ENCODE assay signal across 1 cellular context in the genomic region with DNA sequence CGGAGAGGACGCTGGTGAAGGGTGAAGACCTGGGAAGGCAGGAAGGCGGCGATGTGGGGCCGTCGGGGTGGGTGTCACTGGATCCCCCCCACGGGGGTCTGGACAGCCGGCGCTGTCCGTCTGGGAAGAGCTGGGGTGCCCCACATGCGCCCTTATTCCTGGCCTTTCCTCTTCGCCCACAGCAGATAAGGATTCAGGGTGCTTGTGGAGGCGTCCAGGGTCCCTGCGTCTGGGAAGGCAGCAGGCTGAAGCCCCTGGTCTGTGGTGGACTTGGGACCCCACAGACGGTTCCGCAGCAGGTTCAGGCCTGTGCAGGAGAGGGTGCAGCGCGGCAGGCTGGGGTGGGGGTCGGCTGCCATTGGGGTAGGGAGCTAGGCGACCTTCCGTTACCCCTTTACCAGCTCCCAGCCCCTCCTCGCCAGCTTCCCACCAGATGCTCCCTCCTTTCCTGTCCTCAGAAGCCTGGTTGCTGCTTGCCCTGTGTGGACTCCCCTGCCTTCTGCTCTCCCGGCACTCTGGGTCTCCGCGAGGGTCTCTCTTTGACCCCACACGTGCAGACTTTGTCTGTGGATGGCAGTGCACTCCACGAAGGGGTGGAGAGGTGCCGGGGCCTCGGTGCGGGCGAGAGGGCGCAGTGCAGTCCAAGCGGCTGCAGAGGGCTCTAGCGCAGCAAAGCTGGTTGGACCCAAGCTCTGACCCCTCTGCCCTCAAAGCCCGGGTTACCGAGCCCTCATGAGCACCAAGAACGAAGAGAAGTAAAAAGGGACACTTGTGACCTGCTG.
A peak's percentile ranks its signal among the peaks of the same experiment; 100 is the strongest.
TF ChIP-seq lines count a peak whose summit lies in the region.

No MANE protein-coding gene starts in this region.

TF ChIP-seq in endothelial cell of umbilical vein, 7 proteins besides CTCF, POLR2A, EP300 and RAD21 (continued from another document):
- peak; percentile 47 for TF ChIP-seq EZH2 (IDR thresholded peaks at IDR 0.05; ENCODE audit: borderline replicate concordance, low read depth, low read length, severe bottlenecking)
